Comparison of ENCODE assay signal across 9 cellular contexts in genomic region chr3:127674099-127674792, GRCh38. TPM values are rescaled to one million over a fixed set of nuclear protein-coding genes. Genes with fewer than 3 reads are reported as not detected.
A peak's percentile ranks its signal among the peaks of the same experiment; 100 is the strongest.
DNase-seq lines count a peak whose midpoint lies in the region; ATAC-seq and TF ChIP-seq lines count a peak whose summit lies in the region.
"Had no signal": no experiment of that assay in that cellular context is flagged by ENCODE, and none has a peak within 500 bp of the region (broad histone marks: within the 10 kb centered on the region; RNA-seq: fewer than 3 reads in every experiment).

No MANE protein-coding gene starts in this region.

- H3K4me1 Mint-ChIP-seq in chondrocyte (ENCODE audit: low read depth) (peaks cover 20% of the 10 kb centered on the region), naive B cell (peaks cover 15 to 46% (median 39%) of the 10 kb centered on the region in 3 donors)

- TF ChIP-seq CTCF in chondrocyte (IDR thresholded peaks at IDR 0.05) = no peak

- ATAC-seq in naive B cell (ENCODE audit: low read depth in 2 of 2) (no peak), GM18868 (IDR thresholded peaks at IDR 0.05; ENCODE audit: unreplicated experiment) (no peak), HG02623 (IDR thresholded peaks at IDR 0.05; ENCODE audit: unreplicated experiment) (no peak), HG03469 (IDR thresholded peaks at IDR 0.05; ENCODE audit: unreplicated experiment) (no peak)

- no peaks in the 10 kb centered on the region for H3K4me1 ChIP-seq in urinary bladder (ENCODE audit: insufficient read depth)

- H3K4me3 Mint-ChIP-seq in chondrocyte (ENCODE audit: unreplicated experiment) = peak overlapping the region; percentile 77
- peak overlapping the region; percentile 86 to 93 (median 90) for H3K4me3 Mint-ChIP-seq in naive B cell

- peak; percentile 61 for DNase-seq in activated effector memory CD4-positive, alpha-beta T cell treated with anti-CD3 and anti-CD28 coated beads, Interleukin-2, amount 50 U/mL, for 16 hours
- no peak for DNase-seq in activated effector memory CD4-positive, alpha-beta T cell treated with Interleukin-2 at 50 U/mL for 16 hours
- DNase-seq in chondrocyte (ENCODE audit: low spot score) (peak; percentile 78), naive B cell (no peak)
- DNase-seq: NCI-H1694 treated with DMSO at 0.1 percent for 48 hours had no signal

- H3K4me3 ChIP-seq in urinary bladder (ENCODE audit: low read depth, low read length) = peak overlapping the region; percentile 88

- H3K27ac Mint-ChIP-seq in chondrocyte (ENCODE audit: unreplicated experiment) (peak overlapping the region; percentile 68), naive B cell (peak overlapping the region in 5 of 6 donors; percentile 89 to 97 (median 94))

- peaks cover 5% of the 10 kb centered on the region for H3K36me3 Mint-ChIP-seq in chondrocyte (ENCODE audit: low read depth)
- H3K36me3 Mint-ChIP-seq in naive B cell = peaks cover 0 to 15% of the 10 kb centered on the region in 2 donors

- H3K36me3 ChIP-seq in urinary bladder (ENCODE audit: insufficient read depth) = no peaks in the 10 kb centered on the region

- no peak overlapping the region for H3K27ac ChIP-seq in urinary bladder (ENCODE audit: low read depth)

- 85% methylated on average over 18 of the region's 18 CpGs for WGBS in urinary bladder

- H3K27me3 Mint-ChIP-seq in chondrocyte (ENCODE audit: low read depth) = no peaks in the 10 kb centered on the region
- H3K27me3 Mint-ChIP-seq in naive B cell = no peaks in the 10 kb centered on the region

- H3K9me3 Mint-ChIP-seq in chondrocyte (ENCODE audit: low read depth) = no peaks in the 10 kb centered on the region
- no peaks in the 10 kb centered on the region for H3K9me3 Mint-ChIP-seq in naive B cell

RNA-seq across cellular contexts. Expression of gene ABTB1, which starts 1.5 kb away (rescaled TPM):
- 18.1 to 27.2 TPM (median 26.7 TPM) in 3 replicates for total RNA-seq in chondrocyte
- 10 to 100 TPM; 57.4 to 88.4 (median 79.4) TPM for polyA plus RNA-seq in naive B cell (ENCODE audit: low read depth in 6 of 6)
- 11.4 TPM for total RNA-seq in urinary bladder
- 76.6 TPM for polyA plus RNA-seq in urinary bladder

RNA-seq across cellular contexts. Expression of gene PODXL2, which starts 45.3 kb away (rescaled TPM):
- total RNA-seq in chondrocyte (4.3 to 10.8 TPM (median 10.7 TPM) in 3 replicates), urinary bladder (4.2 TPM)
- polyA plus RNA-seq in naive B cell (ENCODE audit: low read depth in 6 of 6) (1 to 10 TPM; 1.8 to 5.8 (median 2.8) TPM), urinary bladder (5.5 TPM)

Comparison
In these comparisons a context has a peak if more than half of its experiments do, and no peak if none do; other contexts are left out.
1. DNase-seq: peak in activated effector memory CD4-positive, alpha-beta T cell treated with anti-CD3 and anti-CD28 coated beads, Interleukin-2, amount 50 U/mL, for 16 hours (single experiment) and chondrocyte (single experiment); none in activated effector memory CD4-positive, alpha-beta T cell treated with Interleukin-2 at 50 U/mL for 16 hours (single experiment) and naive B cell (single experiment).